2 cellular contexts compared by ENCODE assay signal in genomic region chr10:82552273-82552672, GRCh38.
TF ChIP-seq lines count a peak whose summit lies in the region.

No MANE protein-coding gene starts in this region.

TF ChIP-seq in A549, 52 proteins besides CTCF, POLR2A, EP300 and RAD21 (continued from another document):
- TF ChIP-seq FOSL2 (IDR thresholded peaks at IDR 0.05) (no peak), FOSL2 (CRISPR knock-in tag; IDR thresholded peaks at IDR 0.05) (no peak)
TF ChIP-seq in A549: peak in this region for 1.

TF ChIP-seq in K562, 482 proteins besides CTCF, POLR2A, EP300 and RAD21 (continued from another document):
- TF ChIP-seq ZNF436 (CRISPR knock-in tag; IDR thresholded peaks at IDR 0.05), result no peak
- TF ChIP-seq MAFF (IDR thresholded peaks at IDR 0.05; ENCODE audit: low read length), result peak; percentile 87
- no peak for TF ChIP-seq HMG20A (CRISPR knock-in tag; conservative IDR thresholded peaks at IDR 0.05)
- TF ChIP-seq POLR3G (IDR thresholded peaks at IDR 0.05; ENCODE audit: extremely low read depth, insufficient read length, insufficient replicate concordance), result no peak
- no peak for TF ChIP-seq ZNF263 (CRISPR knock-in tag; IDR thresholded peaks at IDR 0.05; ENCODE audit: borderline replicate concordance)
- TF ChIP-seq ZNF431 (CRISPR knock-in tag; IDR thresholded peaks at IDR 0.05), result no peak
- TF ChIP-seq MAFG (tag; conservative IDR thresholded peaks at IDR 0.05), result peak; percentile 80
- TF ChIP-seq ZNF316 (IDR thresholded peaks at IDR 0.05), result peak; percentile 88
- TF ChIP-seq MAFK (IDR thresholded peaks at IDR 0.05; ENCODE audit: low read length), result peak; percentile 88
